8 cellular contexts compared by ENCODE assay signal in the genomic region with DNA sequence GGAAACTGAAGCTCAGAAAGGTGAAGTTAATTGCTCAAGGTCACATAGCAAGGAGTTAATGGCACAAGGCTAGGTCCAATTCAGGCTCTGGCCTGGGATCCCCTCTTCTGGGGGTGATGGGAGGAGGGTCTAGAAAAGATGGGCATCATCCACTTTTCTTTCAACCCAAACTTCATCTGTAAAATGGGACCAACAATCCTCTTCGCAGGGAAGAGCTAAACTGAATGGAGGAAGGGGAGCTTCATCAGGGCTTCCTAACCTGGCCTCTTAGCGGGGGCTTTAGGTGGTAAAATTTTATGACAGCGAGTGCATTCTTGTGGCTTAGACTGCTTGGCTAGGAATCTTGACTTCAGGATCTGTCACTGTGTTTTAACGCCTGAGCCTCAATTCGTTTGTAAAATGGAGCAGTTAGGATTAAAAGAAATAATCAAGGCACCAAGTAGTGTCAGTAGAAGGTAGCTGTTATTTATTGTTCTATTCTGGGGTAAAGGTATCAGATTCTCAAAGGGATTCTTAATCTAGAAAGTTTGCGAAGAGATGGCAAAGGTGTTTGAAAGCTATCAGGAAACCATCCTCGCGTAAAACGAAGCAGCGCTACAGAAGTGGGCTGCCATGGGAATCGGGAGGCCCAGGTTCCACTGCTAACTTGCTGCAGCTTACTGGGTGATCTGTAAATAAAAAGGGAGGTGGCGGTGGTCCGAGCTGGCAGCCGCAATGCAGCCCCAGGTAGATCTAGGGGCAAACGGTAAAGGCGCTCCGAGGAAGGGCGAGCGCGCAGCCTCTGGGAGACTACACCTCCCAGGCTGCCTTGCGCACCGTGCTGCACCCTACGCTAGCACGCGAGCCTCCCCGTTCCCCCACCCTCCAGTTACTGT. TPM values are rescaled to one million over a fixed set of nuclear protein-coding genes. Genes with fewer than 3 reads are reported as not detected.
A peak's percentile ranks its signal among the peaks of the same experiment; 100 is the strongest.
DNase-seq lines count a peak whose midpoint lies in the region; ATAC-seq and TF ChIP-seq lines count a peak whose summit lies in the region.

No MANE protein-coding gene starts in this region.

- peak overlapping the region; percentile 99 for H3K4me3 Mint-ChIP-seq in osteocyte (ENCODE audit: unreplicated experiment)

- H3K9me3 Mint-ChIP-seq in osteocyte (ENCODE audit: unreplicated experiment), result no peaks in the 10 kb centered on the region

- H3K36me3 ChIP-seq in DOHH2 (ENCODE audit: control insufficient read depth, low read length) (peaks cover 38% of the 10 kb centered on the region), WERI-Rb-1 (peaks cover 30% of the 10 kb centered on the region), gastroesophageal sphincter (peaks cover 0 to 28% of the 10 kb centered on the region in 2 donors)

- WGBS in gastroesophageal sphincter (ENCODE audit: low coverage in 1 of 2), 2 donors, result 5 to 22% methylated on average over 4 to 14 of the region's 26 CpGs

- no peaks in the 10 kb centered on the region for H3K27me3 Mint-ChIP-seq in osteocyte (ENCODE audit: unreplicated experiment)

- H3K79me2 ChIP-seq in DOHH2 (ENCODE audit: control insufficient read depth, low read length), result peaks cover 41% of the 10 kb centered on the region

- peaks cover 6% of the 10 kb centered on the region; the same call in 1 of the 2 replicates for H4K20me1 ChIP-seq in DOHH2 (ENCODE audit: control insufficient read depth, insufficient read depth, low read depth, low read length)

- H3K4me1 Mint-ChIP-seq in osteocyte (ENCODE audit: unreplicated experiment), result peaks cover 27% of the 10 kb centered on the region

- H3K4me2 ChIP-seq in DOHH2 (ENCODE audit: low read length), result peak overlapping the region; percentile 91

- no peak for TF ChIP-seq EP300 in gastroesophageal sphincter (IDR thresholded peaks at IDR 0.05)

- TF ChIP-seq POLR2A in gastroesophageal sphincter (IDR thresholded peaks at IDR 0.05), result no peak

- peaks cover 8% of the 10 kb centered on the region for H3K36me3 Mint-ChIP-seq in osteocyte (ENCODE audit: unreplicated experiment)

- no peaks in the 10 kb centered on the region for H3K9me2 ChIP-seq in DOHH2 (replicated peaks; ENCODE audit: control insufficient read depth, low read length)

- H3K4me1 ChIP-seq in DOHH2 (ENCODE audit: control insufficient read depth, low read length) (peaks cover 33% of the 10 kb centered on the region), gastroesophageal sphincter (peaks cover 0 to 38% (median 14%) of the 10 kb centered on the region in 3 donors)

- no peaks in the 10 kb centered on the region for H3K27me3 ChIP-seq in DOHH2 (ENCODE audit: control insufficient read depth, low read length)
- H3K27me3 ChIP-seq in WERI-Rb-1 (ENCODE audit: insufficient read depth, low read depth, severe bottlenecking), result no peaks in the 10 kb centered on the region
- no peaks in the 10 kb centered on the region for H3K27me3 ChIP-seq in gastroesophageal sphincter

- no peaks in the 10 kb centered on the region for H3K9me3 ChIP-seq in DOHH2 (ENCODE audit: control insufficient read depth, insufficient read depth, low read length)
- H3K9me3 ChIP-seq in WERI-Rb-1 (ENCODE audit: severe bottlenecking), result no peaks in the 10 kb centered on the region
- no peaks in the 10 kb centered on the region for H3K9me3 ChIP-seq in gastroesophageal sphincter

- peak; percentile 76 for ATAC-seq in GM19467 (IDR thresholded peaks at IDR 0.05; ENCODE audit: unreplicated experiment)
- no peak for ATAC-seq in gastroesophageal sphincter

- H3F3A ChIP-seq in DOHH2 (ENCODE audit: control insufficient read depth, insufficient read depth), result peaks cover 2% of the 10 kb centered on the region; the same call in 1 of the 2 replicates

- H3K4me3 ChIP-seq in DOHH2 (ENCODE audit: low read length), result peak overlapping the region; percentile 84
- H3K4me3 ChIP-seq in WERI-Rb-1 (ENCODE audit: low read depth, low read length), result peak overlapping the region; percentile 92
- H3K4me3 ChIP-seq in gastroesophageal sphincter, result peak overlapping the region; percentile 89 to 91

- TF ChIP-seq CTCF in DOHH2 (IDR thresholded peaks at IDR 0.05; ENCODE audit: low read depth, low read length, poor library complexity, severe bottlenecking) (no peak), WERI-Rb-1 (IDR thresholded peaks at IDR 0.05; ENCODE audit: low read depth, low read length) (no peak), gastroesophageal sphincter (IDR thresholded peaks at IDR 0.05) (no peak), osteocyte (IDR thresholded peaks at IDR 0.05) (no peak)

- peak overlapping the region; percentile 100 for H3K27ac Mint-ChIP-seq in osteocyte (ENCODE audit: unreplicated experiment)

- H3K27ac ChIP-seq in DOHH2 (ENCODE audit: low read depth, low read length), result peak overlapping the region; percentile 89
- peak overlapping the region; percentile 100 for H3K27ac ChIP-seq in WERI-Rb-1
- peak overlapping the region; percentile 98 to 99 (median 98) for H3K27ac ChIP-seq in gastroesophageal sphincter

- DNase-seq in HuH-7 (ENCODE audit: low spot score), result peak; percentile 92
- DNase-seq in WERI-Rb-1, result no peak
- DNase-seq in osteocyte (ENCODE audit: extremely low spot score, unreplicated experiment), result no peak
- DNase-seq in EL, result no peak
- DNase-seq in putamen (ENCODE audit: low spot score), result no peak

RNA-seq across cellular contexts. Expression of gene SRCAP, which starts 1.5 kb away (rescaled TPM):
- 10 to 100 TPM; 20.6 to 57.4 (median 36.0) TPM for total RNA-seq in gastroesophageal sphincter
- 69.2 and 73.5 TPM in 2 replicates for total RNA-seq in osteocyte

RNA-seq across cellular contexts. Expression of gene FBRS, which starts 39.3 kb away (rescaled TPM):
- total RNA-seq in gastroesophageal sphincter (10 to 100 TPM; 19.9 to 52.1 (median 32.8) TPM), osteocyte (66.5 and 67.4 TPM in 2 replicates)

RNA-seq across cellular contexts. Expression of gene PRR14, which starts 46.7 kb away (rescaled TPM):
- total RNA-seq in gastroesophageal sphincter (10 to 100 TPM; 21.7 to 49.2 (median 41.8) TPM), osteocyte (44.7 and 52.0 TPM in 2 replicates)

RNA-seq across cellular contexts. Expression of gene PHKG2, which starts 50.7 kb away (rescaled TPM):
- 10 to 100 TPM; 19.4 to 29.0 (median 23.4) TPM for total RNA-seq in gastroesophageal sphincter
- 28.6 and 31.1 TPM in 2 replicates for total RNA-seq in osteocyte
